12 cellular contexts compared by ENCODE assay signal in genomic region chr10:66218981-66219587, GRCh38.
"Had no signal": no experiment of that assay in that cellular context is flagged by ENCODE, and none has a peak within 500 bp of the region (broad histone marks: within the 10 kb centered on the region; RNA-seq: fewer than 3 reads in every experiment).

No MANE protein-coding gene starts in this region.

- H3K36me3 ChIP-seq: prostate gland, right atrium auricular region, upper lobe of right lung had no signal

- ATAC-seq: naive thymus-derived CD4-positive, alpha-beta T cell; upper lobe of right lung had no signal

- H3K9me3 ChIP-seq: prostate gland, right atrium auricular region, upper lobe of right lung had no signal

- H3K4me3 Mint-ChIP-seq: activated naive CD4-positive, alpha-beta T cell treated with anti-CD3 and anti-CD28 coated beads, Interleukin-2, amount 50 U/mL, for 24 hours; activated T-cell treated with anti-CD3 and anti-CD28 coated beads, Interleukin-2, amount 50 U/mL, for 4 hours; naive thymus-derived CD4-positive, alpha-beta T cell had no signal

- H3K4me3 ChIP-seq: dorsolateral prefrontal cortex, prostate gland, right atrium auricular region, SK-N-MC, upper lobe of right lung had no signal

- H3K27me3 Mint-ChIP-seq: activated naive CD4-positive, alpha-beta T cell treated with anti-CD3 and anti-CD28 coated beads, Interleukin-2, amount 50 U/mL, for 24 hours; naive thymus-derived CD4-positive, alpha-beta T cell had no signal

- H3K27ac Mint-ChIP-seq: activated naive CD4-positive, alpha-beta T cell treated with anti-CD3 and anti-CD28 coated beads, Interleukin-2, amount 50 U/mL, for 24 hours; naive thymus-derived CD4-positive, alpha-beta T cell had no signal

- H3K4me1 ChIP-seq: prostate gland, right atrium auricular region, upper lobe of right lung had no signal

- H3K36me3 Mint-ChIP-seq: activated naive CD4-positive, alpha-beta T cell treated with anti-CD3 and anti-CD28 coated beads, Interleukin-2, amount 50 U/mL, for 24 hours; naive thymus-derived CD4-positive, alpha-beta T cell had no signal

- H3K27ac ChIP-seq: dorsolateral prefrontal cortex, prostate gland, right atrium auricular region, SK-N-MC, upper lobe of right lung had no signal

- H3K4me1 Mint-ChIP-seq: activated naive CD4-positive, alpha-beta T cell treated with anti-CD3 and anti-CD28 coated beads, Interleukin-2, amount 50 U/mL, for 24 hours; naive thymus-derived CD4-positive, alpha-beta T cell had no signal

- H3K27me3 ChIP-seq: dorsolateral prefrontal cortex, right atrium auricular region, upper lobe of right lung had no signal

- DNase-seq: activated CD4-positive, alpha-beta T cell treated with anti-CD3 and anti-CD28 coated beads for 4 hours; activated gamma-delta T cell; activated T-cell treated with anti-CD3 and anti-CD28 coated beads, Interleukin-2, amount 50 U/mL, for 4 hours; amniotic stem cell; dorsolateral prefrontal cortex; mesenchymal stem cell; naive thymus-derived CD4-positive, alpha-beta T cell; upper lobe of right lung had no signal
